ENCODE assay signal across 8 cellular contexts in the genomic region with DNA sequence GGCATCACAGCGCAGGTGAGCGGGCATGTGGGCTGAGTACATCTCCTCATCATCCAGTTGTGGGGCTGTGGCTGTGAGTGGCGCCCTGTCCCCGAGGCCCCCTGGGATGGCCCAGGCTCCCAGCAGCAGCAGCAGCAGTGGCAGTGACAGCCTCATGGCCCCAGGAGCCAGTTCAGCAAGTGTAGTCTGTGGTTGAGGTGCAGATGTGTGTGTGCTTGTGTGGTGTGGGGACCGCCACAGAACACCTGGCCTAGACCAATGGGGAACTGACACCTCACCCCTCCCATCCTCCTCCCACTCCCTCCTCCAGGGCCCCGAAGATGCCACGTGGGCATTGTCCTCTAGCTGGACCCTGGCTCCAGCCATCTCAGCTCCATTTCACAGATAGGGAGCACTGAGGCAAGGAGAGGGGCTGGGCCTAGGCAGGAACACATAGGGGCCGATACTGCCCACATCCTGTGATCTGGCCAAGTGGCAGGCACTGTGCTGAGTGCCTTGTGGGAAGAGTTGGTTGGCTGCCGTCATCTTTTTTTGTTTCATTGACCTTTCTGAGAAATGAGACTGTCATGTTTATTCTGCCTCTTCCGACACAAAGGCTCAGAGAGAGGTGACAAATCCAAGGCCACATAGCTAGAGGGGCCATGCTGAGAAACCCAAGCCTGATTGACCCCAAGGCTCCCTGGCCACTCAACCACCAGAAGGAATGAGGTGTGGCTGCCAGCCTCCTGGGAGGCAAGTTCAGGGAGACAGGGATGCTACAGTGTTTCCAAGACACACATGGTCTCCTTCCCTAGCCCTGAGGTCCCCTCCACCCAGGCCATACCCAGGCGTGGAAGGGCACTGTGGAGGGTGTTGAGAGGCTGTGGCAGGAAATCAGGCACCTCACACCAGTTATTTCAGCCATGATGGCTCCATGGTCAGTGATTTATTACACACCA. TPM values are rescaled to one million over a fixed set of nuclear protein-coding genes. Genes with fewer than 3 reads are reported as not detected.
A peak's percentile ranks its signal among the peaks of the same experiment; 100 is the strongest.
DNase-seq lines count a peak whose midpoint lies in the region; ATAC-seq and TF ChIP-seq lines count a peak whose summit lies in the region.

A gene with protein sequence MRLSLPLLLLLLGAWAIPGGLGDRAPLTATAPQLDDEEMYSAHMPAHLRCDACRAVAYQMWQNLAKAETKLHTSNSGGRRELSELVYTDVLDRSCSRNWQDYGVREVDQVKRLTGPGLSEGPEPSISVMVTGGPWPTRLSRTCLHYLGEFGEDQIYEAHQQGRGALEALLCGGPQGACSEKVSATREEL (minus strand): TSS at position 213 of the 938 bp plus-strand sequence. CDS start 57 bp downstream, at position 156.

- peak within 1 kb of the TSS; percentile 94 to 100 for H3K4me3 Mint-ChIP-seq in stimulated activated naive CD8-positive, alpha-beta T cell treated with anti-CD3 and anti-CD28 coated beads, Interleukin-15, amount 100 ng/mL, for 72 hours

- no peaks in the 10 kb centered on the region for H3K36me3 ChIP-seq in effector memory CD4-positive, alpha-beta T cell (ENCODE audit: control insufficient read depth, insufficient read depth, low read length)
- H3K36me3 ChIP-seq in SJCRH30: no peaks in the 10 kb centered on the region

- no peaks in the 10 kb centered on the region for H3K27me3 Mint-ChIP-seq in stimulated activated naive CD8-positive, alpha-beta T cell treated with anti-CD3 and anti-CD28 coated beads, Interleukin-15, amount 100 ng/mL, for 72 hours

- ATAC-seq in GM18867 (IDR thresholded peaks at IDR 0.05; ENCODE audit: unreplicated experiment) (peak; percentile 46), HG02678 (IDR thresholded peaks at IDR 0.05; ENCODE audit: unreplicated experiment) (peak; percentile 42)
- ATAC-seq in stimulated activated naive CD8-positive, alpha-beta T cell treated with anti-CD3 and anti-CD28 coated beads, Interleukin-15, amount 100 ng/mL, for 72 hours: peak; percentile 76

- H3K9me3 Mint-ChIP-seq in stimulated activated naive CD8-positive, alpha-beta T cell treated with anti-CD3 and anti-CD28 coated beads, Interleukin-15, amount 100 ng/mL, for 72 hours: no peaks in the 10 kb centered on the region

- H3K9me3 ChIP-seq in effector memory CD4-positive, alpha-beta T cell (ENCODE audit: control insufficient read depth, low read length): no peaks in the 10 kb centered on the region
- H3K9me3 ChIP-seq in SJCRH30 (replicated peaks): 0 out of 2 replicates have a peak, but pooled peaks cover 3% of the 10 kb centered on the region

- H3K4me3 ChIP-seq in effector memory CD4-positive, alpha-beta T cell (ENCODE audit: insufficient read depth, low read depth, low read length, poor library complexity, severe bottlenecking): no peak within 1 kb of the TSS
- H3K4me3 ChIP-seq in SJCRH30: no peak within 1 kb of the TSS

- no peak within 1 kb of the TSS for H3K27ac ChIP-seq in effector memory CD4-positive, alpha-beta T cell (ENCODE audit: insufficient read depth, low read length, poor library complexity, severe bottlenecking)
- H3K27ac ChIP-seq in SJCRH30: no peak within 1 kb of the TSS

- peak; percentile 44 to 49 (median 48) for DNase-seq in effector memory CD4-positive, alpha-beta T cell
- peak; percentile 77 to 89 for DNase-seq in stimulated activated naive CD8-positive, alpha-beta T cell treated with anti-CD3 and anti-CD28 coated beads, Interleukin-15, amount 100 ng/mL, for 72 hours
- DNase-seq in SW480 (ENCODE audit: low spot score) (no peak), SJCRH30 (no peak), DMS 273 treated with DMSO at 0.1 percent for 48 hours (lab: John Stamatoyannopoulos, UW) (no peak)

- no peaks in the 10 kb centered on the region for H3K27me3 ChIP-seq in effector memory CD4-positive, alpha-beta T cell (replicated peaks; ENCODE audit: control insufficient read depth, insufficient read depth, low read length, poor library complexity, severe bottlenecking)
- no peaks in the 10 kb centered on the region for H3K27me3 ChIP-seq in SJCRH30

- TF ChIP-seq POLR2A in Raji (IDR thresholded peaks at IDR 0.05; ENCODE audit: insufficient read depth, low read depth, low read length): peak; percentile 100

- H3K27ac Mint-ChIP-seq in stimulated activated naive CD8-positive, alpha-beta T cell treated with anti-CD3 and anti-CD28 coated beads, Interleukin-15, amount 100 ng/mL, for 72 hours: peak within 1 kb of the TSS; percentile 94 to 98

- H3K4me1 Mint-ChIP-seq in stimulated activated naive CD8-positive, alpha-beta T cell treated with anti-CD3 and anti-CD28 coated beads, Interleukin-15, amount 100 ng/mL, for 72 hours: peaks cover 79% of the 10 kb centered on the region

- peaks cover 44% of the 10 kb centered on the region for H3K4me1 ChIP-seq in effector memory CD4-positive, alpha-beta T cell (ENCODE audit: control insufficient read depth, insufficient read depth, low read length, poor library complexity, severe bottlenecking)
- H3K4me1 ChIP-seq in SJCRH30: no peaks in the 10 kb centered on the region; the same call in 1 of the 2 replicates

RNA-seq across cellular contexts. Expression of the gene that starts here (rescaled TPM):
- 0.24 TPM in 1 of 2 replicates, not detected in the other for total RNA-seq in SJCRH30 (2014; rRNA removed; shearing (Covaris generic))

Comparison
In these comparisons a context has a peak if more than half of its experiments do, and no peak if none do; other contexts are left out.
1. DNase-seq: peak in effector memory CD4-positive, alpha-beta T cell (3 of 3) and stimulated activated naive CD8-positive, alpha-beta T cell treated with anti-CD3 and anti-CD28 coated beads, Interleukin-15, amount 100 ng/mL, for 72 hours (2 of 2); none in SW480 (single experiment), SJCRH30 (0 of 2) and DMS 273 treated with DMSO at 0.1 percent for 48 hours (single experiment).
2. Peak in every context shown above with its lines, with median percentiles within 50 percentile points of each other: ATAC-seq.